In genomic region chr14:106556665-106557289, GRCh38 we compare ENCODE assay signal across 8 cellular contexts.
DNase-seq lines count a peak whose midpoint lies in the region; ATAC-seq, FAIRE-seq and TF ChIP-seq lines count a peak whose summit lies in the region.

No MANE protein-coding gene starts in this region.

- H3K9ac ChIP-seq in K562 (ENCODE audit: insufficient read depth in 1 of 2, low read depth in 2 of 2, low read length in 2 of 2) = no peak overlapping the region

- H3K4me1 Mint-ChIP-seq in CD4-positive, CD25-positive, alpha-beta regulatory T cell = peaks cover 0 to 2% (median 0%) of the 10 kb centered on the region in 4 donors

- peaks cover 23% of the 10 kb centered on the region for H3K27me3 Mint-ChIP-seq in CD4-positive, CD25-positive, alpha-beta regulatory T cell

- no peak for TF ChIP-seq POLR2A in K562 (conservative IDR thresholded peaks at IDR 0.05)

- in situ Hi-C loops in K562 (cut with MboI) = no loop called here

- H3K4me3 ChIP-seq in CD4-positive, CD25-positive, alpha-beta regulatory T cell (ENCODE audit: low read depth, low read length) = no peak overlapping the region
- H3K4me3 ChIP-seq in K562 = no peak overlapping the region

- no peak overlapping the region for H2AFZ ChIP-seq in K562 (ENCODE audit: low read depth, low read length)

- ATAC-seq in CD4-positive, CD25-positive, alpha-beta regulatory T cell (ENCODE audit: low read depth in 2 of 2) = no peak
- peak; percentile 76 for ATAC-seq in K562
- no peak for ATAC-seq in GM18498 (IDR thresholded peaks at IDR 0.05; ENCODE audit: unreplicated experiment)

- H4K20me1 ChIP-seq in K562 (replicated peaks; ENCODE audit: control insufficient read depth, insufficient read depth, low read length) = no peaks in the 10 kb centered on the region

- no peak overlapping the region for H3K4me2 ChIP-seq in K562 (ENCODE audit: insufficient read depth, low read length)

- H3K9me1 ChIP-seq in K562 (ENCODE audit: control insufficient read depth, insufficient read depth, low read length) = no peaks in the 10 kb centered on the region

- POLR2A ChIA-PET in K562 (lab: Yijun Ruan, JAX) = no interaction called here

- no peaks in the 10 kb centered on the region for H3K79me2 ChIP-seq in K562 (ENCODE audit: control insufficient read depth, insufficient read depth, low read length)

- H3K4me1 ChIP-seq in CD4-positive, CD25-positive, alpha-beta regulatory T cell (ENCODE audit: control insufficient read depth, insufficient read depth, low read length, poor library complexity, severe bottlenecking) = no peaks in the 10 kb centered on the region
- H3K4me1 ChIP-seq in K562 (replicated peaks in 1 of 2; ENCODE audit: control insufficient read depth in 2 of 2, insufficient read depth in 2 of 2, low read length in 2 of 2) = no peaks in the 10 kb centered on the region

- no peaks in the 10 kb centered on the region for H3K9me3 ChIP-seq in CD4-positive, CD25-positive, alpha-beta regulatory T cell (ENCODE audit: control insufficient read depth in 2 of 2, low read length in 2 of 2)
- H3K9me3 ChIP-seq in KOPT-K1 (ENCODE audit: insufficient read depth, low read length, poor library complexity, severe bottlenecking) = no peaks in the 10 kb centered on the region
- no peaks in the 10 kb centered on the region for H3K9me3 ChIP-seq in K562 (replicated peaks; ENCODE audit: control insufficient read depth, insufficient read depth, low read depth, low read length)

- no peak overlapping the region for H3K4me3 Mint-ChIP-seq in CD4-positive, CD25-positive, alpha-beta regulatory T cell

- H3K27me3 ChIP-seq in CD4-positive, CD25-positive, alpha-beta regulatory T cell (ENCODE audit: control insufficient read depth, insufficient read depth, low read length) = peaks cover 10% of the 10 kb centered on the region
- no peaks in the 10 kb centered on the region for H3K27me3 ChIP-seq in K562 (ENCODE audit: control insufficient read depth in 2 of 2, insufficient read depth in 2 of 2, low read length in 2 of 2)

- H3K9me3 Mint-ChIP-seq in CD4-positive, CD25-positive, alpha-beta regulatory T cell = no peaks in the 10 kb centered on the region

- H3K27ac Mint-ChIP-seq in CD4-positive, CD25-positive, alpha-beta regulatory T cell = no peak overlapping the region

- intact Hi-C loops in K562 (cut with micrococcal nuclease) = no loop called here

- H3K36me3 Mint-ChIP-seq in CD4-positive, CD25-positive, alpha-beta regulatory T cell = no peaks in the 10 kb centered on the region

- TF ChIP-seq RAD21 in K562 (CRISPR knock-in tag; conservative IDR thresholded peaks at IDR 0.05 in 1 of 2, IDR thresholded peaks at IDR 0.05 in 1 of 2) = no peak

- H3K36me3 ChIP-seq in CD4-positive, CD25-positive, alpha-beta regulatory T cell (ENCODE audit: control insufficient read depth, insufficient read depth, low read length) = no peaks in the 10 kb centered on the region
- H3K36me3 ChIP-seq in KOPT-K1 (ENCODE audit: insufficient read depth, low read length) = no peaks in the 10 kb centered on the region
- H3K36me3 ChIP-seq in K562 (ENCODE audit: control insufficient read depth, insufficient read depth, low read length) = no peaks in the 10 kb centered on the region

- TF ChIP-seq CTCF in K562 (IDR thresholded peaks at IDR 0.05 in 2 of 3, conservative IDR thresholded peaks at IDR 0.05 in 1 of 3; ENCODE audit: insufficient read depth in 2 of 3, low read depth in 1 of 3, low read length in 3 of 3) = peak; percentile 54 to 61 (median 58)

- DNase-seq in CD4-positive, CD25-positive, alpha-beta regulatory T cell = peak; percentile 36 to 54 (median 49)
- DNase-seq in T-helper 22 cell (ENCODE audit: low read depth) (peak; percentile 6), K562 (ENCODE audit: extremely low read depth in 1 of 4, low spot score in 3 of 4) (peak; percentile 22 to 58 (median 36)), NCI-H446 treated with DMSO at 0.1 percent for 48 hours (lab: John Stamatoyannopoulos, UW) (no peak), HuH-7 (ENCODE audit: low spot score) (no peak)
- peak; percentile 57 to 80 for DNase-seq in stimulated activated CD4-positive, alpha-beta T cell treated with anti-CD3 and anti-CD28 coated beads, Interleukin-12 subunit alpha, Interleukin-12 subunit beta, amount 100 ng/mL, for 24 hours (ENCODE audit: low read depth in 2 of 2)

- peak; percentile 32 for FAIRE-seq in K562 (lab: Jason Lieb, UNC)

- H3K27ac ChIP-seq in CD4-positive, CD25-positive, alpha-beta regulatory T cell (ENCODE audit: insufficient read depth, low read length, poor library complexity, severe bottlenecking) = no peak overlapping the region
- peak overlapping the region; percentile 24 for H3K27ac ChIP-seq in KOPT-K1 (ENCODE audit: low read depth, low read length, poor library complexity, severe bottlenecking)
- no peak overlapping the region for H3K27ac ChIP-seq in K562 (ENCODE audit: extremely low read depth, low read depth, low read length)

- 2% methylated on average over 10 of the region's 13 CpGs for WGBS in K562 (ENCODE audit: insufficient coverage, low coverage, missing lambda C conversion rate)

- CTCF ChIA-PET in K562 (lab: Yijun Ruan, JAX; ENCODE audit: low intra/inter-chr PET ratio) = no interaction called here

- no peak for TF ChIP-seq EP300 in K562 (IDR thresholded peaks at IDR 0.05; ENCODE audit: low read length)

- no TSS peak for BruUV-seq in K562 (replicated peaks; lab: Mats Ljungman, UMichigan)

TF ChIP-seq in K562, 482 proteins besides CTCF, POLR2A, EP300 and RAD21 (continues in another document):
- TF ChIP-seq ETS2 (tag; IDR thresholded peaks at IDR 0.05; ENCODE audit: borderline replicate concordance, poor library complexity, severe bottlenecking) = no peak
- no peak for TF ChIP-seq NFATC3 (IDR thresholded peaks at IDR 0.05)
- TF ChIP-seq TARDBP (IDR thresholded peaks at IDR 0.05) = no peak
- TF ChIP-seq SETDB1 (IDR thresholded peaks at IDR 0.05; ENCODE audit: low read length) = no peak
- TF ChIP-seq, protein P1, sequence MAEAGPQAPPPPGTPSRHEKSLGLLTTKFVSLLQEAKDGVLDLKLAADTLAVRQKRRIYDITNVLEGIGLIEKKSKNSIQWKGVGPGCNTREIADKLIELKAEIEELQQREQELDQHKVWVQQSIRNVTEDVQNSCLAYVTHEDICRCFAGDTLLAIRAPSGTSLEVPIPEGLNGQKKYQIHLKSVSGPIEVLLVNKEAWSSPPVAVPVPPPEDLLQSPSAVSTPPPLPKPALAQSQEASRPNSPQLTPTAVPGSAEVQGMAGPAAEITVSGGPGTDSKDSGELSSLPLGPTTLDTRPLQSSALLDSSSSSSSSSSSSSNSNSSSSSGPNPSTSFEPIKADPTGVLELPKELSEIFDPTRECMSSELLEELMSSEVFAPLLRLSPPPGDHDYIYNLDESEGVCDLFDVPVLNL (CRISPR knock-in tag; IDR thresholded peaks at IDR 0.05; ENCODE audit: low read depth) = no peak
- TF ChIP-seq, protein P2, sequence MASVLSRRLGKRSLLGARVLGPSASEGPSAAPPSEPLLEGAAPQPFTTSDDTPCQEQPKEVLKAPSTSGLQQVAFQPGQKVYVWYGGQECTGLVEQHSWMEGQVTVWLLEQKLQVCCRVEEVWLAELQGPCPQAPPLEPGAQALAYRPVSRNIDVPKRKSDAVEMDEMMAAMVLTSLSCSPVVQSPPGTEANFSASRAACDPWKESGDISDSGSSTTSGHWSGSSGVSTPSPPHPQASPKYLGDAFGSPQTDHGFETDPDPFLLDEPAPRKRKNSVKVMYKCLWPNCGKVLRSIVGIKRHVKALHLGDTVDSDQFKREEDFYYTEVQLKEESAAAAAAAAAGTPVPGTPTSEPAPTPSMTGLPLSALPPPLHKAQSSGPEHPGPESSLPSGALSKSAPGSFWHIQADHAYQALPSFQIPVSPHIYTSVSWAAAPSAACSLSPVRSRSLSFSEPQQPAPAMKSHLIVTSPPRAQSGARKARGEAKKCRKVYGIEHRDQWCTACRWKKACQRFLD (CRISPR knock-in tag; IDR thresholded peaks at IDR 0.05) = no peak
- TF ChIP-seq PURB (CRISPR knock-in tag; IDR thresholded peaks at IDR 0.05; ENCODE audit: low read depth) = no peak
- no peak for TF ChIP-seq ZNF589 (CRISPR knock-in tag; IDR thresholded peaks at IDR 0.05; ENCODE audit: low read depth)
- TF ChIP-seq ARID1B (IDR thresholded peaks at IDR 0.05) = no peak
- TF ChIP-seq, protein P3, sequence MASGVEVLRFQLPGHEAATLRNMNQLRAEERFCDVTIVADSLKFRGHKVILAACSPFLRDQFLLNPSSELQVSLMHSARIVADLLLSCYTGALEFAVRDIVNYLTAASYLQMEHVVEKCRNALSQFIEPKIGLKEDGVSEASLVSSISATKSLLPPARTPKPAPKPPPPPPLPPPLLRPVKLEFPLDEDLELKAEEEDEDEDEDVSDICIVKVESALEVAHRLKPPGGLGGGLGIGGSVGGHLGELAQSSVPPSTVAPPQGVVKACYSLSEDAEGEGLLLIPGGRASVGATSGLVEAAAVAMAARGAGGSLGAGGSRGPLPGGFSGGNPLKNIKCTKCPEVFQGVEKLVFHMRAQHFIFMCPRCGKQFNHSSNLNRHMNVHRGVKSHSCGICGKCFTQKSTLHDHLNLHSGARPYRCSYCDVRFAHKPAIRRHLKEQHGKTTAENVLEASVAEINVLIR (CRISPR knock-in tag; IDR thresholded peaks at IDR 0.05) = no peak
- TF ChIP-seq, protein P4, sequence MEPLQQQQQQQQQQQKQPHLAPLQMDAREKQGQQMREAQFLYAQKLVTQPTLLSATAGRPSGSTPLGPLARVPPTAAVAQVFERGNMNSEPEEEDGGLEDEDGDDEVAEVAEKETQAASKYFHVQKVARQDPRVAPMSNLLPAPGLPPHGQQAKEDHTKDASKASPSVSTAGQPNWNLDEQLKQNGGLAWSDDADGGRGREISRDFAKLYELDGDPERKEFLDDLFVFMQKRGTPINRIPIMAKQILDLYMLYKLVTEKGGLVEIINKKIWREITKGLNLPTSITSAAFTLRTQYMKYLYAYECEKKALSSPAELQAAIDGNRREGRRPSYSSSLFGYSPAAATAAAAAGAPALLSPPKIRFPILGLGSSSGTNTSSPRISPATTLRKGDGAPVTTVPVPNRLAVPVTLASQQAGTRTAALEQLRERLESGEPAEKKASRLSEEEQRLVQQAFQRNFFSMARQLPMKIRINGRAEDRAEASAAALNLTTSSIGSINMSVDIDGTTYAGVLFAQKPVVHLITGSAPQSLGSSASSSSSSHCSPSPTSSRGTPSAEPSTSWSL (CRISPR knock-in tag; IDR thresholded peaks at IDR 0.05; ENCODE audit: borderline replicate concordance) = no peak
- TF ChIP-seq, protein P5, sequence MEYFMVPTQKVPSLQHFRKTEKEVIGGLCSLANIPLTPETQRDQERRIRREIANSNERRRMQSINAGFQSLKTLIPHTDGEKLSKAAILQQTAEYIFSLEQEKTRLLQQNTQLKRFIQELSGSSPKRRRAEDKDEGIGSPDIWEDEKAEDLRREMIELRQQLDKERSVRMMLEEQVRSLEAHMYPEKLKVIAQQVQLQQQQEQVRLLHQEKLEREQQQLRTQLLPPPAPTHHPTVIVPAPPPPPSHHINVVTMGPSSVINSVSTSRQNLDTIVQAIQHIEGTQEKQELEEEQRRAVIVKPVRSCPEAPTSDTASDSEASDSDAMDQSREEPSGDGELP (CRISPR knock-in tag; IDR thresholded peaks at IDR 0.05; ENCODE audit: borderline replicate concordance) = no peak
- no peak for TF ChIP-seq KDM4B (IDR thresholded peaks at IDR 0.05; ENCODE audit: borderline replicate concordance in 2 of 2, low read depth in 1 of 2)

Comparison
In these comparisons a context has a peak if more than half of its experiments do, and no peak if none do; other contexts are left out.
1. DNase-seq: peak in CD4-positive, CD25-positive, alpha-beta regulatory T cell (3 of 3), T-helper 22 cell (single experiment), K562 (4 of 4) and stimulated activated CD4-positive, alpha-beta T cell treated with anti-CD3 and anti-CD28 coated beads, Interleukin-12 subunit alpha, Interleukin-12 subunit beta, amount 100 ng/mL, for 24 hours (2 of 2); none in NCI-H446 treated with DMSO at 0.1 percent for 48 hours (single experiment) and HuH-7 (single experiment).